ENCODE assay signal across 8 cellular contexts in the genomic region with DNA sequence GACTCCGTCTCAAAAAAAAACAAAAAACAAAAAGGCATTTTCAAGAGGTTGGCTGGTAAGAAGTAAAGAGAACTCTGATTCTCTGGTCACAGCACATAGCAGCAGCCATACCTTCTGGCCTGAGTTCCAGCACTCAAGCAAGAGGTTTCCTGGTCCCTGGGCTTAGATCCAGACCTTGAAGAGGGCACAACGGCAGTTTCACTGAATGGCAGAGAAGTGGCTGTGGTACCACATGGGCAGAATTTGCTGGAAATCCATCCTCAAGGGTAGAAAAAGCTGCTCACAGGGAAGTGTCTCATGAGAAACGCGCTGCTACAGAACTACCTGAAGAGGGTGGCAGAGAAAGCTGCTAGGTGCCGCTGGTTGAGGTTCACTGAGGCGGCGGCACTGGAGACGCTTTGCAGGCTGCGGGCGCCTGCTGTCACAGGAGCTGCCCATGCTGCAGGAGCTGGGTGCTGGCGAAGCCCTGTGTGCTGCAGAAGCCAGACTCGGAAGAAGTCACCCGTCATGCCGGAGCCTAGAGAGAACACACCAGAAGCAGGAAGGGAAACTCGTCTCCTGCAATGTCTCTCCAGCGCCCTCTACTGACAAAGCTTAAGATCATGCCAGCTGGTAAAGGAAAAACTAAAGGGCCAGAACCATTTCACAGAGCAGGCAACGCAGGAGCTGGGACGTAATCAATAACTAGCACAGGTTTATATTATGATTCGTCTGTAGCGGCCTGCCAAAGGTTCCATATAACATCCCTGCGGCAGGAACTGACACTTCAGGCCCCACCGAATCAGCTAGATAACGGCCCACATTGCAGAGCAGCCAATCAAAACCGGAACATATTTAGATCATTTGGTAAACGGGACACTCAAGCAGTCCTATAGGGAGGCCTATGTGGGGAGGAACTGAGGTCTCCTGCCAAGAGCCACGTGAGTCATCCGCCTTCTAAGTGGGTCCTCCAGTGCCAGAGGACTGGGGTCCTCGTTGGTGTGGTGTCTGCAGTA. TPM values are rescaled to one million over a fixed set of nuclear protein-coding genes. Genes with fewer than 3 reads are reported as not detected.
A peak's percentile ranks its signal among the peaks of the same experiment; 100 is the strongest.
DNase-seq lines count a peak whose midpoint lies in the region; ATAC-seq and TF ChIP-seq lines count a peak whose summit lies in the region.

No MANE protein-coding gene starts in this region.

- no peaks in the 10 kb centered on the region for H3K27me3 Mint-ChIP-seq in T-helper 1 cell treated with Interleukin-12 subunit alpha and Interleukin-12 subunit beta and Interleukin-4 antibody, amounts not matched to agents 30 μg/mL and 1 μg/mL, for 36 hours (ENCODE audit: low read depth)

- TF ChIP-seq POLR2A in sigmoid colon (IDR thresholded peaks at IDR 0.05), result no peak

- H3K4me1 ChIP-seq in ascending aorta, result peaks cover 18 to 29% of the 10 kb centered on the region in 2 donors
- H3K4me1 ChIP-seq in hepatocyte (ENCODE audit: insufficient read depth), result peaks cover 18% of the 10 kb centered on the region
- H3K4me1 ChIP-seq in sigmoid colon, result peaks cover 0 to 39% (median 34%) of the 10 kb centered on the region in 4 donors

- peak; percentile 84 to 96 (median 88) for TF ChIP-seq CTCF in ascending aorta (IDR thresholded peaks at IDR 0.05)
- TF ChIP-seq CTCF in hepatocyte (IDR thresholded peaks at IDR 0.05; ENCODE audit: poor library complexity), result peak; percentile 83
- peak; percentile 77 to 93 (median 85) for TF ChIP-seq CTCF in sigmoid colon (IDR thresholded peaks at IDR 0.05)

- DNase-seq in COLO829 (ENCODE audit: low spot score) (peak; percentile 48), NCI-H187 treated with DMSO at 0.1 percent for 48 hours (lab: John Stamatoyannopoulos, UW) (peak; percentile 86), ascending aorta (ENCODE audit: low spot score in 2 of 2) (peak in 1 of 2 donors; percentile 87), hepatocyte (ENCODE audit: low spot score) (peak; percentile 91), sigmoid colon (peak; percentile 86)

- peak overlapping the region; percentile 83 for H3K27ac Mint-ChIP-seq in T-helper 1 cell treated with Interleukin-12 subunit alpha and Interleukin-12 subunit beta and Interleukin-4 antibody, amounts not matched to agents 30 μg/mL and 1 μg/mL, for 36 hours

- H3K4me1 Mint-ChIP-seq in T-helper 1 cell treated with Interleukin-12 subunit alpha and Interleukin-12 subunit beta and Interleukin-4 antibody, amounts not matched to agents 30 μg/mL and 1 μg/mL, for 36 hours (ENCODE audit: low read depth), result peaks cover 45% of the 10 kb centered on the region

- peak overlapping the region; percentile 60 to 70 for H3K27ac ChIP-seq in ascending aorta
- H3K27ac ChIP-seq in hepatocyte, result peak overlapping the region; percentile 41
- peak overlapping the region; percentile 58 to 75 (median 70) for H3K27ac ChIP-seq in sigmoid colon

- 54% methylated on average over 28 of the region's 28 CpGs for WGBS in hepatocyte (ENCODE audit: low lambda C conversion rate, missing lambda C conversion rate)
- WGBS in sigmoid colon, 2 donors, result 7 to 17% methylated on average over 28 of the region's 28 CpGs

- intact Hi-C loops in ascending aorta (cut with DNase I), result loop anchor here (1.0 kb wide), 1 partner anchor 70 kb away; no protein-coding TSS in a partner anchor
- intact Hi-C loops in sigmoid colon (cut with DNase I), result loop anchor here (2.0 kb wide), 1 partner anchor 71 kb away; no protein-coding TSS in a partner anchor

- H3K9me2 ChIP-seq in hepatocyte (replicated peaks; ENCODE audit: insufficient read depth), result no peaks in the 10 kb centered on the region

- peaks cover 37% of the 10 kb centered on the region for H3K79me2 ChIP-seq in hepatocyte

- no peaks in the 10 kb centered on the region for H3K9me3 Mint-ChIP-seq in T-helper 1 cell treated with Interleukin-12 subunit alpha and Interleukin-12 subunit beta and Interleukin-4 antibody, amounts not matched to agents 30 μg/mL and 1 μg/mL, for 36 hours

- H3K27me3 ChIP-seq in ascending aorta (no peaks in the 10 kb centered on the region), hepatocyte (no peaks in the 10 kb centered on the region), sigmoid colon (no peaks in the 10 kb centered on the region)

- no peak for TF ChIP-seq EP300 in sigmoid colon (IDR thresholded peaks at IDR 0.05)

- peak overlapping the region; percentile 88 for H3K4me3 Mint-ChIP-seq in T-helper 1 cell treated with Interleukin-12 subunit alpha and Interleukin-12 subunit beta and Interleukin-4 antibody, amounts not matched to agents 30 μg/mL and 1 μg/mL, for 36 hours

- H4K20me1 ChIP-seq in hepatocyte (ENCODE audit: insufficient read depth, poor library complexity, severe bottlenecking), result no peaks in the 10 kb centered on the region

- H3K36me3 Mint-ChIP-seq in T-helper 1 cell treated with Interleukin-12 subunit alpha and Interleukin-12 subunit beta and Interleukin-4 antibody, amounts not matched to agents 30 μg/mL and 1 μg/mL, for 36 hours (ENCODE audit: low read depth), result peaks cover 27% of the 10 kb centered on the region

- H2AFZ ChIP-seq in hepatocyte, result no peak overlapping the region

- peak overlapping the region; percentile 70 for H3K4me2 ChIP-seq in hepatocyte

- ATAC-seq in GM21529 (IDR thresholded peaks at IDR 0.05; ENCODE audit: unreplicated experiment) (peak; percentile 57), HG02852 (IDR thresholded peaks at IDR 0.05; ENCODE audit: unreplicated experiment) (no peak)

- H3K4me3 ChIP-seq in ascending aorta (peak overlapping the region; percentile 45 to 68), hepatocyte (no peak overlapping the region), sigmoid colon (peak overlapping the region; percentile 22 to 50 (median 48))

- H3K36me3 ChIP-seq in ascending aorta, result peaks cover 0 to 8% of the 10 kb centered on the region in 2 donors
- no peaks in the 10 kb centered on the region for H3K36me3 ChIP-seq in hepatocyte (replicated peaks; ENCODE audit: insufficient read depth, low read depth)
- peaks cover 0 to 12% (median 3%) of the 10 kb centered on the region in 4 donors for H3K36me3 ChIP-seq in sigmoid colon

- no peaks in the 10 kb centered on the region for H3K9me3 ChIP-seq in ascending aorta
- no peaks in the 10 kb centered on the region for H3K9me3 ChIP-seq in hepatocyte (ENCODE audit: low read depth)
- no peaks in the 10 kb centered on the region for H3K9me3 ChIP-seq in sigmoid colon

RNA-seq across cellular contexts. Expression of gene ZNF213, which starts 5.4 kb away (rescaled TPM):
- 25.3 TPM for total RNA-seq in ascending aorta
- 3.4 and 3.8 TPM in 2 replicates for total RNA-seq in hepatocyte
- 4.0 and 6.0 TPM in 2 replicates for polyA plus RNA-seq in hepatocyte
- 10 to 100 TPM in 1 of 4 donors, 1 to 10 TPM in 3; 2.6 to 10.5 (median 5.0) TPM for total RNA-seq in sigmoid colon
- 10 to 100 TPM in 1 of 3 donors, 1 to 10 TPM in 2; 7.2 to 11.3 (median 7.2) TPM for polyA plus RNA-seq in sigmoid colon

RNA-seq across cellular contexts. Expression of gene ZNF205, which starts 17.0 kb away (rescaled TPM):
- total RNA-seq in ascending aorta, result 49.8 TPM
- 10.0 and 12.3 TPM in 2 replicates for total RNA-seq in hepatocyte
- polyA plus RNA-seq in hepatocyte, result 12.6 and 13.2 TPM in 2 replicates
- total RNA-seq in sigmoid colon, result 10 to 100 TPM; 15.8 to 17.5 (median 16.7) TPM
- polyA plus RNA-seq in sigmoid colon, result 10 to 100 TPM in 2 of 3 donors, 1 to 10 TPM in 1; 6.6 to 12.6 (median 10.9) TPM

RNA-seq across cellular contexts. Expression of gene ZSCAN10, which starts 30.3 kb away (rescaled TPM):
- total RNA-seq in ascending aorta (not detected), hepatocyte (not detected in 2 replicates), sigmoid colon (not detected)
- polyA plus RNA-seq in hepatocyte (not detected in 2 replicates), sigmoid colon (not detected)

RNA-seq across cellular contexts. Expression of gene OR1F1, which starts 58.6 kb away (rescaled TPM):
- total RNA-seq in ascending aorta (not detected), hepatocyte (not detected in 2 replicates), sigmoid colon (not detected)
- polyA plus RNA-seq in hepatocyte (0.61 TPM in 1 of 2 replicates, not detected in the other), sigmoid colon (not detected)
